Comparison of ENCODE assay signal across 7 cellular contexts in genomic region chr19:58310685-58311084, GRCh38. TPM values are rescaled to one million over a fixed set of nuclear protein-coding genes. Genes with fewer than 3 reads are reported as not detected.
DNase-seq lines count a peak whose midpoint lies in the region; FAIRE-seq and TF ChIP-seq lines count a peak whose summit lies in the region.
"Not testable (repeated sequence)": the region's sequence is repeated elsewhere in the genome, so short reads cannot be mapped to it uniquely, and the experiment has no call there.

No MANE protein-coding gene starts in this region.

- H3K36me3 ChIP-seq in H1 (ENCODE audit: control insufficient read depth in 2 of 4, insufficient read depth in 4 of 4, low read length in 3 of 4) = peaks cover 9 to 48% (median 36%) of the 10 kb centered on the region in 4 experiments
- H3K36me3 ChIP-seq in cardiac muscle cell = peaks cover 27% of the 10 kb centered on the region
- peaks cover 48 to 81% of the 10 kb centered on the region in 2 experiments for H3K36me3 ChIP-seq in mesenchymal stem cell (ENCODE audit: control insufficient read depth in 1 of 2, insufficient read depth in 2 of 2, low read depth in 1 of 2, low read length in 2 of 2)
- peaks cover 22 to 71% (median 30%) of the 10 kb centered on the region in 4 donors for H3K36me3 ChIP-seq in sigmoid colon

- CTCF ChIA-PET in RWPE1 (lab: Yijun Ruan, JAX) (interaction anchor here (0.6 kb wide), 1 partner anchor 82 kb away, joined by 3 read pairs; the partner anchor contains the start of gene ZNF544), H1 (lab: Charles Lee; ENCODE audit: partially characterized antibody) (interaction anchor here (0.9 to 2.3 kb wide), 7 partner anchors 10 to 209 kb away, joined by 3 to 9 read pairs (median 5); partner anchors contain the start of gene ZBTB45)

- DNase-seq in GM10266 (ENCODE audit: extremely low spot score); RWPE1 (ENCODE audit: low spot score); sigmoid colon: not testable (repeated sequence)
- DNase-seq in activated naive CD8-positive, alpha-beta T cell treated with anti-CD3 and anti-CD28 coated beads for 36 hours = peak; percentile 12
- DNase-seq in H1 (ENCODE audit: low read depth in 1 of 2, low spot score in 2 of 2) (peak; percentile 19 to 87), cardiac muscle cell (ENCODE audit: low read depth in 1 of 2, low spot score in 1 of 2) (peak; percentile 42 to 54), mesenchymal stem cell (peak; percentile 11)

- H3K9ac ChIP-seq in H1 (replicated peaks in 1 of 4; ENCODE audit: extremely low read depth in 1 of 4, low read depth in 3 of 4, low read length in 3 of 4); mesenchymal stem cell (ENCODE audit: low read length): not testable (repeated sequence)

- not testable (repeated sequence) for H3K4me3 ChIP-seq in H1 (ENCODE audit: extremely low read depth in 1 of 4, insufficient read depth in 2 of 4, low read depth in 3 of 4, low read length in 4 of 4); cardiac muscle cell; mesenchymal stem cell (ENCODE audit: insufficient read depth in 1 of 2, low read depth in 1 of 2, low read length in 2 of 2); sigmoid colon

- H3K14ac ChIP-seq in H1 (ENCODE audit: insufficient read length); mesenchymal stem cell (ENCODE audit: low read length in 2 of 2): not testable (repeated sequence)

- not testable (repeated sequence) for H4K8ac ChIP-seq in H1 (ENCODE audit: extremely low read depth, insufficient read depth, low read length); mesenchymal stem cell (ENCODE audit: low read length)

- not testable (repeated sequence) for H3K27ac ChIP-seq in RWPE1; H1 (ENCODE audit: low read depth, low read length); cardiac muscle cell; mesenchymal stem cell (ENCODE audit: low read length, poor library complexity, severe bottlenecking); sigmoid colon

- H3K23me2 ChIP-seq in H1 (ENCODE audit: low read depth, low read length) = not testable (repeated sequence)

- not testable (repeated sequence) for H3K79me2 ChIP-seq in H1 (ENCODE audit: control insufficient read depth in 1 of 2, insufficient read depth in 2 of 2, low read length in 2 of 2)

- not testable (repeated sequence) for H3K56ac ChIP-seq in H1 (replicated peaks; ENCODE audit: insufficient read length, low read depth, low read length)

- peaks cover 31% of the 10 kb centered on the region for H3K4me1 Mint-ChIP-seq in activated naive CD8-positive, alpha-beta T cell treated with anti-CD3 and anti-CD28 coated beads for 36 hours

- not testable (repeated sequence) for H3K9me3 Mint-ChIP-seq in activated naive CD8-positive, alpha-beta T cell treated with anti-CD3 and anti-CD28 coated beads for 36 hours

- not testable (repeated sequence) for H3K27me3 Mint-ChIP-seq in activated naive CD8-positive, alpha-beta T cell treated with anti-CD3 and anti-CD28 coated beads for 36 hours

- not testable (repeated sequence) for H2BK12ac ChIP-seq in H1 (ENCODE audit: low read depth, low read length); mesenchymal stem cell (ENCODE audit: low read length in 2 of 2)

- H2BK20ac ChIP-seq in H1 (ENCODE audit: low read length) = not testable (repeated sequence)

- H2BK15ac ChIP-seq in H1 (ENCODE audit: low read length); mesenchymal stem cell (ENCODE audit: low read depth, poor library complexity, severe bottlenecking): not testable (repeated sequence)

- not testable (repeated sequence) for TF ChIP-seq EP300 in H1 (IDR thresholded peaks at IDR 0.05; ENCODE audit: borderline replicate concordance in 1 of 2, low read depth in 2 of 2, low read length in 2 of 2); sigmoid colon (IDR thresholded peaks at IDR 0.05)

- not testable (repeated sequence) for H4K5ac ChIP-seq in H1 (ENCODE audit: insufficient read length, low read depth, low read length)

- H3K27me3 ChIP-seq in H1 (replicated peaks in 1 of 4; ENCODE audit: control insufficient read depth in 3 of 4, extremely low read depth in 1 of 4, insufficient read depth in 3 of 4, low read length in 3 of 4); cardiac muscle cell; mesenchymal stem cell (ENCODE audit: control insufficient read depth in 1 of 2, insufficient read depth in 1 of 2, low read length in 2 of 2); sigmoid colon: not testable (repeated sequence)

- WGBS in H1 (ENCODE audit: extremely low coverage in 1 of 2, insufficient coverage in 1 of 2, insufficient read length in 1 of 2, insufficient replicate concordance in 2 of 2, low coverage in 1 of 2, low lambda C conversion rate in 2 of 2, missing lambda C conversion rate in 1 of 2), 2 experiments = 46% methylated on average over 13 of the region's 13 CpGs; no CpG with 5 or more reads in 1 of the 2 experiments
- WGBS in mesenchymal stem cell = 81% methylated on average over 10 of the region's 13 CpGs
- WGBS in sigmoid colon, 2 donors = 79 to 92% methylated on average over 13 of the region's 13 CpGs

- TF ChIP-seq RAD21 in H1 (IDR thresholded peaks at IDR 0.05 in 1 of 2, conservative IDR thresholded peaks at IDR 0.05 in 1 of 2; ENCODE audit: low read depth in 2 of 2, low read length in 2 of 2) = peak; percentile 24 to 36; a peak in 3 of 4 replicates

- POLR2A ChIA-PET in RWPE1 (lab: Yijun Ruan, JAX; ENCODE audit: low non-redundant PET) = not testable (repeated sequence)
- POLR2A ChIA-PET in H1 (lab: Charles Lee; ENCODE audit: partially characterized antibody) = interaction anchor here (0.9 to 1.8 kb wide), 2 partner anchors 9 to 78 kb away, joined by 4 to 5 read pairs; no protein-coding TSS in a partner anchor

- not testable (repeated sequence) for H4K20me1 ChIP-seq in H1 (replicated peaks in 1 of 2; ENCODE audit: control insufficient read depth in 1 of 2, insufficient read depth in 2 of 2, low read length in 2 of 2)

- not testable (repeated sequence) for H3K9me3 ChIP-seq in H1 (ENCODE audit: insufficient read depth in 2 of 2, low read depth in 1 of 2, low read length in 1 of 2); cardiac muscle cell (ENCODE audit: low read depth); mesenchymal stem cell (ENCODE audit: control insufficient read depth, low read length); sigmoid colon

- not testable (repeated sequence) for H3K4ac ChIP-seq in H1 (replicated peaks; ENCODE audit: insufficient read length, low read depth, low read length); mesenchymal stem cell (ENCODE audit: low read depth in 1 of 2, low read length in 2 of 2)

- H3K4me2 ChIP-seq in H1 (ENCODE audit: insufficient read depth in 1 of 2, low read depth in 2 of 2, low read length in 2 of 2); mesenchymal stem cell (ENCODE audit: low read length, poor library complexity, severe bottlenecking): not testable (repeated sequence)

- not testable (repeated sequence) for H2BK120ac ChIP-seq in H1 (replicated peaks; ENCODE audit: low read depth, low read length); mesenchymal stem cell (ENCODE audit: low read depth, low read length)

- H2BK5ac ChIP-seq in H1 (ENCODE audit: low read depth, low read length); mesenchymal stem cell (ENCODE audit: low read depth, low read length, poor library complexity, severe bottlenecking): not testable (repeated sequence)

- not testable (repeated sequence) for TF ChIP-seq POLR2A in H1 (IDR thresholded peaks at IDR 0.05; ENCODE audit: control extremely low read depth in 1 of 2, low read depth in 2 of 2, low read length in 2 of 2); sigmoid colon (IDR thresholded peaks at IDR 0.05)

- peaks cover 76% of the 10 kb centered on the region for H3K36me3 Mint-ChIP-seq in activated naive CD8-positive, alpha-beta T cell treated with anti-CD3 and anti-CD28 coated beads for 36 hours

- intact Hi-C loops in sigmoid colon (cut with DNase I) = not testable (repeated sequence)

- not testable (repeated sequence) for H3K18ac ChIP-seq in H1 (ENCODE audit: extremely low read depth, low read length); mesenchymal stem cell (ENCODE audit: low read depth in 1 of 2, low read length in 2 of 2)

- peak; percentile 14 for TF ChIP-seq CTCF in GM10266 (IDR thresholded peaks at IDR 0.05; ENCODE audit: control insufficient read depth, insufficient read depth, low read depth, missing control alignments)
- TF ChIP-seq CTCF in RWPE1 (conservative IDR thresholded peaks at IDR 0.05; ENCODE audit: low read depth) = peak; percentile 26; the same call in 1 of the 2 replicates
- TF ChIP-seq CTCF in H1 (IDR thresholded peaks at IDR 0.05; ENCODE audit: control extremely low read depth in 1 of 3, insufficient read depth in 1 of 3, low read depth in 1 of 3, low read length in 3 of 3) = peak; percentile 3 to 30 (median 23)
- peak; percentile 39 for TF ChIP-seq CTCF in cardiac muscle cell (IDR thresholded peaks at IDR 0.05; ENCODE audit: low read depth, low read length)
- peak in 3 of 4 experiments; percentile 19 to 45 (median 44) for TF ChIP-seq CTCF in sigmoid colon (IDR thresholded peaks at IDR 0.05)

- not testable (repeated sequence) for H3K4me1 ChIP-seq in H1 (replicated peaks in 1 of 4; ENCODE audit: control insufficient read depth in 3 of 4, insufficient read depth in 4 of 4, low read length in 3 of 4); cardiac muscle cell (ENCODE audit: low read depth); mesenchymal stem cell (ENCODE audit: control insufficient read depth, insufficient read depth, low read depth, low read length)
- peaks cover 0 to 16% (median 12%) of the 10 kb centered on the region in 4 donors for H3K4me1 ChIP-seq in sigmoid colon

- H3K23ac ChIP-seq in H1 (ENCODE audit: insufficient read length); mesenchymal stem cell (ENCODE audit: low read length in 2 of 2): not testable (repeated sequence)

- H4K91ac ChIP-seq in H1 (replicated peaks; ENCODE audit: insufficient read length, low read length); mesenchymal stem cell (ENCODE audit: low read length): not testable (repeated sequence)

- not testable (repeated sequence) for H2AK5ac ChIP-seq in H1 (ENCODE audit: low read depth, low read length); mesenchymal stem cell (ENCODE audit: low read length, severe bottlenecking)

- FAIRE-seq in H1 (lab: Jason Lieb, UNC) = not testable (repeated sequence)

- H3K4me3 Mint-ChIP-seq in activated naive CD8-positive, alpha-beta T cell treated with anti-CD3 and anti-CD28 coated beads for 36 hours = not testable (repeated sequence)

- H3K79me1 ChIP-seq in H1 (ENCODE audit: low read depth, low read length) = not testable (repeated sequence)
- H3K79me1 ChIP-seq in mesenchymal stem cell (replicated peaks; ENCODE audit: low read length, poor library complexity, severe bottlenecking) = peaks cover 45% of the 10 kb centered on the region

- H3K27ac Mint-ChIP-seq in activated naive CD8-positive, alpha-beta T cell treated with anti-CD3 and anti-CD28 coated beads for 36 hours = not testable (repeated sequence)

- H2AFZ ChIP-seq in H1 (ENCODE audit: low read length); mesenchymal stem cell (ENCODE audit: low read depth, low read length): not testable (repeated sequence)

RNA-seq across cellular contexts. Expression of gene ERVK3-1, which starts 5.5 kb away (rescaled TPM):
- 10 to 100 TPM; 79.5 to 82.7 TPM for total RNA-seq in activated naive CD8-positive, alpha-beta T cell treated with anti-CD3 and anti-CD28 coated beads for 36 hours
- 30.6 and 31.5 TPM in 2 replicates for total RNA-seq in H1 (2021; fragmentation: NEBNext Ultra II Directional; extraction: Animal tissue kit (Norgen Biotek cat#: 25700))
- polyA plus RNA-seq in H1 (2011; rRNA removed) = 28.1 and 29.9 TPM in 2 replicates
- polyA plus RNA-seq in H1 (2011; cell fraction: cytosol; rRNA removed) = 42.2 TPM
- 45.9 TPM for polyA plus RNA-seq in H1 (2011; cell fraction: nucleus; rRNA removed)
- polyA plus RNA-seq in H1 (2012, experiment 1 of 2) = 46.2 to 52.5 TPM (median 50.5 TPM) in 4 replicates
- 38.4 TPM for polyA plus RNA-seq in H1 (2012, experiment 2 of 2)
- 41.3 TPM for polyA plus RNA-seq in H1 (2013, experiment 1 of 2)
- 39.8 TPM for polyA plus RNA-seq in H1 (2013, experiment 2 of 2)
- polyA minus RNA-seq in H1 (2011; rRNA and poly(A)+ RNA removed) = 19.2 and 20.1 TPM in 2 replicates
- 14.2 TPM for polyA minus RNA-seq in H1 (2011; cell fraction: cytosol; rRNA and poly(A)+ RNA removed)
- polyA minus RNA-seq in H1 (2011; cell fraction: nucleus; rRNA and poly(A)+ RNA removed) = 31.3 TPM
- total RNA-seq in cardiac muscle cell = 64.3 and 92.4 TPM in 2 replicates
- 62.8 and 62.9 TPM in 2 replicates for polyA plus RNA-seq in cardiac muscle cell
- 37.7 TPM for polyA plus RNA-seq in mesenchymal stem cell (2013, experiment 1 of 2)
- 34.7 TPM for polyA plus RNA-seq in mesenchymal stem cell (2013, experiment 2 of 2)
- 10 to 100 TPM; 41.7 to 49.4 (median 44.0) TPM for total RNA-seq in sigmoid colon
- 10 to 100 TPM; 23.6 to 35.0 (median 27.6) TPM for polyA plus RNA-seq in sigmoid colon

RNA-seq across cellular contexts. Expression of gene ZSCAN22, which starts 16.1 kb away (rescaled TPM):
- 1 to 10 TPM; 2.8 to 3.2 TPM for total RNA-seq in activated naive CD8-positive, alpha-beta T cell treated with anti-CD3 and anti-CD28 coated beads for 36 hours
- total RNA-seq in H1 (2021; fragmentation: NEBNext Ultra II Directional; extraction: Animal tissue kit (Norgen Biotek cat#: 25700)) = 3.1 and 3.2 TPM in 2 replicates
- 2.6 and 3.3 TPM in 2 replicates for polyA plus RNA-seq in H1 (2011; rRNA removed)
- 1.9 TPM for polyA plus RNA-seq in H1 (2011; cell fraction: cytosol; rRNA removed)
- 1.9 TPM for polyA plus RNA-seq in H1 (2011; cell fraction: nucleus; rRNA removed)
- 1.4 to 2.1 TPM (median 1.9 TPM) in 4 replicates for polyA plus RNA-seq in H1 (2012, experiment 1 of 2)
- polyA plus RNA-seq in H1 (2012, experiment 2 of 2) = 1.0 TPM
- polyA plus RNA-seq in H1 (2013, experiment 1 of 2) = 1.4 TPM
- 1.5 TPM for polyA plus RNA-seq in H1 (2013, experiment 2 of 2)
- polyA minus RNA-seq in H1 (2011; rRNA and poly(A)+ RNA removed) = 6.3 and 8.1 TPM in 2 replicates
- polyA minus RNA-seq in H1 (2011; cell fraction: cytosol; rRNA and poly(A)+ RNA removed) = 2.1 TPM
- polyA minus RNA-seq in H1 (2011; cell fraction: nucleus; rRNA and poly(A)+ RNA removed) = 3.5 TPM
- 2.4 and 2.5 TPM in 2 replicates for total RNA-seq in cardiac muscle cell
- 3.7 and 4.2 TPM in 2 replicates for polyA plus RNA-seq in cardiac muscle cell
- polyA plus RNA-seq in mesenchymal stem cell (2013, experiment 1 of 2) = 1.4 TPM
- 1.4 TPM for polyA plus RNA-seq in mesenchymal stem cell (2013, experiment 2 of 2)
- total RNA-seq in sigmoid colon = 1 to 10 TPM; 1.4 to 3.6 (median 2.2) TPM
- 1 to 10 TPM in 1 of 3 donors, under 1 TPM in 2; 0.60 to 1.3 (median 0.69) TPM for polyA plus RNA-seq in sigmoid colon

RNA-seq across cellular contexts. Expression of gene ZNF8, which starts 31.9 kb away (rescaled TPM):
- total RNA-seq in activated naive CD8-positive, alpha-beta T cell treated with anti-CD3 and anti-CD28 coated beads for 36 hours = 1 to 10 TPM; 4.1 to 4.3 TPM
- 20.5 and 21.5 TPM in 2 replicates for total RNA-seq in H1 (2021; fragmentation: NEBNext Ultra II Directional; extraction: Animal tissue kit (Norgen Biotek cat#: 25700))
- 9.2 and 9.8 TPM in 2 replicates for polyA plus RNA-seq in H1 (2011; rRNA removed)
- 7.0 TPM for polyA plus RNA-seq in H1 (2011; cell fraction: cytosol; rRNA removed)
- 15.2 TPM for polyA plus RNA-seq in H1 (2011; cell fraction: nucleus; rRNA removed)
- 5.5 to 7.9 TPM (median 6.5 TPM) in 4 replicates for polyA plus RNA-seq in H1 (2012, experiment 1 of 2)
- 4.9 TPM for polyA plus RNA-seq in H1 (2012, experiment 2 of 2)
- 9.6 TPM for polyA plus RNA-seq in H1 (2013, experiment 1 of 2)
- polyA plus RNA-seq in H1 (2013, experiment 2 of 2) = 8.2 TPM
- 30.0 and 32.5 TPM in 2 replicates for polyA minus RNA-seq in H1 (2011; rRNA and poly(A)+ RNA removed)
- 17.0 TPM for polyA minus RNA-seq in H1 (2011; cell fraction: cytosol; rRNA and poly(A)+ RNA removed)
- polyA minus RNA-seq in H1 (2011; cell fraction: nucleus; rRNA and poly(A)+ RNA removed) = 15.0 TPM
- total RNA-seq in cardiac muscle cell = 11.3 and 14.7 TPM in 2 replicates
- 2.2 and 2.7 TPM in 2 replicates for polyA plus RNA-seq in cardiac muscle cell
- 2.2 TPM for polyA plus RNA-seq in mesenchymal stem cell (2013, experiment 1 of 2)
- polyA plus RNA-seq in mesenchymal stem cell (2013, experiment 2 of 2) = 1.9 TPM
- total RNA-seq in sigmoid colon = 1 to 10 TPM; 4.9 to 8.6 (median 6.5) TPM
- 1 to 10 TPM in 1 of 3 donors, under 1 TPM in 2; 0.60 to 2.0 (median 0.92) TPM for polyA plus RNA-seq in sigmoid colon

RNA-seq across cellular contexts. Expression of gene A1BG, which starts 42.6 kb away (rescaled TPM):
- 10 to 100 TPM; 18.7 to 23.2 TPM for total RNA-seq in activated naive CD8-positive, alpha-beta T cell treated with anti-CD3 and anti-CD28 coated beads for 36 hours
- total RNA-seq in H1 (2021; fragmentation: NEBNext Ultra II Directional; extraction: Animal tissue kit (Norgen Biotek cat#: 25700)) = 19.9 and 20.8 TPM in 2 replicates
- 69.6 and 108 TPM in 2 replicates for polyA plus RNA-seq in H1 (2011; rRNA removed)
- 43.4 TPM for polyA plus RNA-seq in H1 (2011; cell fraction: cytosol; rRNA removed)
- 26.6 TPM for polyA plus RNA-seq in H1 (2011; cell fraction: nucleus; rRNA removed)
- 11.4 to 25.4 TPM (median 23.1 TPM) in 4 replicates for polyA plus RNA-seq in H1 (2012, experiment 1 of 2)
- polyA plus RNA-seq in H1 (2012, experiment 2 of 2) = 102 TPM
- 26.4 TPM for polyA plus RNA-seq in H1 (2013, experiment 1 of 2)
- polyA plus RNA-seq in H1 (2013, experiment 2 of 2) = 32.6 TPM
- polyA minus RNA-seq in H1 (2011; rRNA and poly(A)+ RNA removed) = 0.49 and 1.1 TPM in 2 replicates
- polyA minus RNA-seq in H1 (2011; cell fraction: cytosol; rRNA and poly(A)+ RNA removed) = 6.5 TPM
- 1.7 TPM for polyA minus RNA-seq in H1 (2011; cell fraction: nucleus; rRNA and poly(A)+ RNA removed)
- 75.0 and 138 TPM in 2 replicates for total RNA-seq in cardiac muscle cell
- 45.9 and 56.5 TPM in 2 replicates for polyA plus RNA-seq in cardiac muscle cell
- polyA plus RNA-seq in mesenchymal stem cell (2013, experiment 1 of 2) = 85.1 TPM
- 84.2 TPM for polyA plus RNA-seq in mesenchymal stem cell (2013, experiment 2 of 2)
- 10 to 100 TPM in 2 of 4 donors, 1 to 10 TPM in 2; 1.9 to 17.4 (median 12.1) TPM for total RNA-seq in sigmoid colon
- polyA plus RNA-seq in sigmoid colon = 10 to 100 TPM in 2 of 3 donors, 1 to 10 TPM in 1; 7.2 to 23.4 (median 16.0) TPM

RNA-seq across cellular contexts. Expression of gene ZNF497, which starts 51.9 kb away (rescaled TPM):
- total RNA-seq in activated naive CD8-positive, alpha-beta T cell treated with anti-CD3 and anti-CD28 coated beads for 36 hours = 1 to 10 TPM; 1.5 to 1.7 TPM
- total RNA-seq in H1 (2021; fragmentation: NEBNext Ultra II Directional; extraction: Animal tissue kit (Norgen Biotek cat#: 25700)) = 0.93 and 1.0 TPM in 2 replicates
- polyA plus RNA-seq in H1 (2011; rRNA removed) = 1.4 and 2.0 TPM in 2 replicates
- 1.4 TPM for polyA plus RNA-seq in H1 (2011; cell fraction: cytosol; rRNA removed)
- polyA plus RNA-seq in H1 (2011; cell fraction: nucleus; rRNA removed) = 6.2 TPM
- polyA plus RNA-seq in H1 (2012, experiment 1 of 2) = 1.7 to 2.7 TPM (median 2.4 TPM) in 4 replicates
- 1.5 TPM for polyA plus RNA-seq in H1 (2012, experiment 2 of 2)
- polyA plus RNA-seq in H1 (2013, experiment 1 of 2) = 0.45 TPM
- polyA plus RNA-seq in H1 (2013, experiment 2 of 2) = 0.31 TPM
- 1.0 and 1.7 TPM in 2 replicates for polyA minus RNA-seq in H1 (2011; rRNA and poly(A)+ RNA removed)
- polyA minus RNA-seq in H1 (2011; cell fraction: cytosol; rRNA and poly(A)+ RNA removed) = 2.5 TPM
- polyA minus RNA-seq in H1 (2011; cell fraction: nucleus; rRNA and poly(A)+ RNA removed) = 1.7 TPM
- 5.9 and 7.6 TPM in 2 replicates for total RNA-seq in cardiac muscle cell
- 5.8 and 6.8 TPM in 2 replicates for polyA plus RNA-seq in cardiac muscle cell
- 0.17 TPM for polyA plus RNA-seq in mesenchymal stem cell (2013, experiment 1 of 2)
- polyA plus RNA-seq in mesenchymal stem cell (2013, experiment 2 of 2) = 0.18 TPM
- under 1 TPM; 0.28 to 0.54 (median 0.43) TPM for total RNA-seq in sigmoid colon
- under 1 TPM in 2 of 3 donors, not detected in 1; 0.46 to 0.79 TPM for polyA plus RNA-seq in sigmoid colon
